Comparison of ENCODE assay signal across 24 cellular contexts in genomic region chr12:41407240-41407799, GRCh38.
DNase-seq lines count a peak whose midpoint lies in the region; ATAC-seq, FAIRE-seq and TF ChIP-seq lines count a peak whose summit lies in the region.
"Had no signal": no experiment of that assay in that cellular context is flagged by ENCODE, and none has a peak within 500 bp of the region (broad histone marks: within the 10 kb centered on the region; RNA-seq: fewer than 3 reads in every experiment).

No MANE protein-coding gene starts in this region.

- TF ChIP-seq EP300 in K562 (IDR thresholded peaks at IDR 0.05; ENCODE audit: low read length), result no peak

- H3K9me3 ChIP-seq in K562 (replicated peaks; ENCODE audit: control insufficient read depth, insufficient read depth, low read depth, low read length), result no peaks in the 10 kb centered on the region
- H3K9me3 ChIP-seq: MG63, prostate gland, thoracic aorta had no signal

- H2AFZ ChIP-seq in K562 (ENCODE audit: low read depth, low read length), result no peak overlapping the region

- ATAC-seq in K562 (no peak), GM21576 (IDR thresholded peaks at IDR 0.05; ENCODE audit: unreplicated experiment) (no peak), GM21515 (IDR thresholded peaks at IDR 0.05; ENCODE audit: unreplicated experiment) (no peak)
- no peak for ATAC-seq in activated T-cell treated with anti-CD3 and anti-CD28 coated beads, Interleukin-2, amount 50 U/mL, for 4 hours
- ATAC-seq: left lobe of liver; naive thymus-derived CD8-positive, alpha-beta T cell; stimulated activated naive B cell treated with anti-CD40 and anti-IgM and Interleukin-4, amounts not matched to agents 10 μg/mL and 1 μg/mL and 100 μg/mL, for 72 hours; WTC11 had no signal

- no peak overlapping the region for H3K27ac ChIP-seq in K562 (ENCODE audit: extremely low read depth, low read depth, low read length)
- H3K27ac ChIP-seq: coronary artery, prostate gland, skin epidermis, thoracic aorta had no signal

- H3K9me1 ChIP-seq in K562 (ENCODE audit: control insufficient read depth, insufficient read depth, low read length), result no peaks in the 10 kb centered on the region

- no peak overlapping the region for H3K4me3 Mint-ChIP-seq in activated T-cell treated with anti-CD3 and anti-CD28 coated beads, Interleukin-2, amount 50 U/mL, for 4 hours
- H3K4me3 Mint-ChIP-seq: CD4-positive, CD25-positive, alpha-beta regulatory T cell; IgD-negative memory B cell; naive thymus-derived CD8-positive, alpha-beta T cell; stimulated activated naive B cell treated with anti-CD40 and anti-IgM and Interleukin-4, amounts not matched to agents 10 μg/mL and 1 μg/mL and 100 μg/mL, for 72 hours; WTC11 had no signal

- TF ChIP-seq POLR2A in K562 (conservative IDR thresholded peaks at IDR 0.05), result no peak

- TF ChIP-seq CTCF in K562 (IDR thresholded peaks at IDR 0.05 in 2 of 3, conservative IDR thresholded peaks at IDR 0.05 in 1 of 3; ENCODE audit: insufficient read depth in 2 of 3, low read depth in 1 of 3, low read length in 3 of 3), result no peak

- no peak overlapping the region for H3K4me3 ChIP-seq in K562
- H3K4me3 ChIP-seq: coronary artery, MG63, prostate gland, skin epidermis, thoracic aorta had no signal

- H3K9me3 Mint-ChIP-seq in activated T-cell treated with anti-CD3 and anti-CD28 coated beads, Interleukin-2, amount 50 U/mL, for 4 hours, result peaks cover 9% of the 10 kb centered on the region

- DNase-seq in COLO829 (ENCODE audit: low spot score) (peak; percentile 10), NCI-H1105 (lab: John Stamatoyannopoulos, UW) (peak; percentile 59), K562 (ENCODE audit: extremely low read depth in 1 of 4, low spot score in 3 of 4) (no peak), midbrain (lab: John Stamatoyannopoulos, UW) (peak; percentile 29)
- no peak for DNase-seq in activated T-cell treated with anti-CD3 and anti-CD28 coated beads, Interleukin-2, amount 50 U/mL, for 4 hours
- DNase-seq in stimulated activated CD4-positive, alpha-beta T cell treated with anti-CD3 and anti-CD28 coated beads, Interleukin-2, amount 100 ng/mL, for 24 hours, result no peak
- DNase-seq: activated CD4-positive, alpha-beta T cell treated with anti-CD3 and anti-CD28 coated beads, Interleukin-2, amount 50 U/mL, for 4 hours; activated CD8-positive, alpha-beta memory T cell treated with anti-CD3 and anti-CD28 coated beads, Interleukin-2, amount 50 U/mL, for 48 hours; activated gamma-delta T cell; CD4-positive, CD25-positive, alpha-beta regulatory T cell; DMS79 treated with DMSO at 0.1 percent for 48 hours; MG63; naive thymus-derived CD8-positive, alpha-beta T cell; NCI-H187 treated with DMSO at 0.1 percent for 48 hours; stimulated activated naive B cell treated with anti-CD40 and anti-IgM and Interleukin-4, amounts not matched to agents 10 μg/mL and 1 μg/mL and 100 μg/mL, for 72 hours had no signal

- no peak for FAIRE-seq in K562 (lab: Jason Lieb, UNC)

- no peak overlapping the region for H3K9ac ChIP-seq in K562 (ENCODE audit: insufficient read depth in 1 of 2, low read depth in 2 of 2, low read length in 2 of 2)

- no peak for TF ChIP-seq RAD21 in K562 (CRISPR knock-in tag; conservative IDR thresholded peaks at IDR 0.05 in 1 of 2, IDR thresholded peaks at IDR 0.05 in 1 of 2)

- H3K4me1 ChIP-seq in K562 (replicated peaks in 1 of 2; ENCODE audit: control insufficient read depth in 2 of 2, insufficient read depth in 2 of 2, low read length in 2 of 2), result no peaks in the 10 kb centered on the region
- H3K4me1 ChIP-seq: prostate gland had no signal

- H3K79me2 ChIP-seq in K562 (ENCODE audit: control insufficient read depth, insufficient read depth, low read length), result no peaks in the 10 kb centered on the region

- 0% methylated on average over 3 of the region's 3 CpGs for WGBS in K562 (ENCODE audit: insufficient coverage, low coverage, missing lambda C conversion rate)

- no peak overlapping the region for H3K4me2 ChIP-seq in K562 (ENCODE audit: insufficient read depth, low read length)

- no peaks in the 10 kb centered on the region for H3K36me3 ChIP-seq in K562 (ENCODE audit: control insufficient read depth, insufficient read depth, low read length)
- H3K36me3 ChIP-seq: MG63, prostate gland, thoracic aorta had no signal

- in situ Hi-C loops in K562 (cut with MboI), result no loop called here

- H3K27me3 ChIP-seq in K562 (ENCODE audit: control insufficient read depth in 2 of 2, insufficient read depth in 2 of 2, low read length in 2 of 2), result no peaks in the 10 kb centered on the region
- H3K27me3 ChIP-seq: MG63 had no signal

- no peaks in the 10 kb centered on the region for H3K36me3 Mint-ChIP-seq in activated T-cell treated with anti-CD3 and anti-CD28 coated beads, Interleukin-2, amount 50 U/mL, for 4 hours (ENCODE audit: insufficient read depth)
- H3K36me3 Mint-ChIP-seq: CD4-positive, CD25-positive, alpha-beta regulatory T cell; IgD-negative memory B cell; naive thymus-derived CD8-positive, alpha-beta T cell; stimulated activated naive B cell treated with anti-CD40 and anti-IgM and Interleukin-4, amounts not matched to agents 10 μg/mL and 1 μg/mL and 100 μg/mL, for 72 hours had no signal

- BruUV-seq in K562 (replicated peaks; lab: Mats Ljungman, UMichigan), result no TSS peak

- no peaks in the 10 kb centered on the region for H3K27me3 Mint-ChIP-seq in activated T-cell treated with anti-CD3 and anti-CD28 coated beads, Interleukin-2, amount 50 U/mL, for 4 hours (ENCODE audit: low read depth)
- H3K27me3 Mint-ChIP-seq: CD4-positive, CD25-positive, alpha-beta regulatory T cell; IgD-negative memory B cell; naive thymus-derived CD8-positive, alpha-beta T cell; stimulated activated naive B cell treated with anti-CD40 and anti-IgM and Interleukin-4, amounts not matched to agents 10 μg/mL and 1 μg/mL and 100 μg/mL, for 72 hours had no signal

- H3K4me1 Mint-ChIP-seq in activated T-cell treated with anti-CD3 and anti-CD28 coated beads, Interleukin-2, amount 50 U/mL, for 4 hours (ENCODE audit: low read depth), result no peaks in the 10 kb centered on the region
- H3K4me1 Mint-ChIP-seq: CD4-positive, CD25-positive, alpha-beta regulatory T cell; IgD-negative memory B cell; naive thymus-derived CD8-positive, alpha-beta T cell; stimulated activated naive B cell treated with anti-CD40 and anti-IgM and Interleukin-4, amounts not matched to agents 10 μg/mL and 1 μg/mL and 100 μg/mL, for 72 hours had no signal

- intact Hi-C loops in K562 (cut with micrococcal nuclease), result no loop called here

- CTCF ChIA-PET in K562 (lab: Yijun Ruan, JAX; ENCODE audit: low intra/inter-chr PET ratio), result no interaction called here

- no peaks in the 10 kb centered on the region for H4K20me1 ChIP-seq in K562 (replicated peaks; ENCODE audit: control insufficient read depth, insufficient read depth, low read length)

- POLR2A ChIA-PET in K562 (lab: Yijun Ruan, JAX), result no interaction called here

TF ChIP-seq in K562, 482 proteins besides CTCF, POLR2A, EP300 and RAD21:
- TF ChIP-seq PHTF2 (CRISPR knock-in tag; IDR thresholded peaks at IDR 0.05) (no peak), RFX1 (IDR thresholded peaks at IDR 0.05) (peak; percentile 47; the same call in 1 of the 2 replicates), MCM3 (IDR thresholded peaks at IDR 0.05) (no peak), PREB (CRISPR knock-in tag; IDR thresholded peaks at IDR 0.05) (no peak), ZNF146 (CRISPR knock-in tag; IDR thresholded peaks at IDR 0.05; ENCODE audit: unreplicated experiment) (no peak)
TF ChIP-seq in K562: peak in this region for 1.

Comparison
In these comparisons a context has a peak if more than half of its experiments do, and no peak if none do; other contexts are left out.
1. DNase-seq: peak in COLO829 (single experiment), NCI-H1105 (single experiment) and midbrain (single experiment); none in K562 (0 of 4), activated T-cell treated with anti-CD3 and anti-CD28 coated beads, Interleukin-2, amount 50 U/mL, for 4 hours (single experiment) and stimulated activated CD4-positive, alpha-beta T cell treated with anti-CD3 and anti-CD28 coated beads, Interleukin-2, amount 100 ng/mL, for 24 hours (0 of 2).